ENCODE assay signal across 8 cellular contexts in genomic region chr7:17939670-17940301, GRCh38. TPM values are rescaled to one million over a fixed set of nuclear protein-coding genes. Genes with fewer than 3 reads are reported as not detected.
DNase-seq lines count a peak whose midpoint lies in the region; ATAC-seq, FAIRE-seq and TF ChIP-seq lines count a peak whose summit lies in the region.

No MANE protein-coding gene starts in this region.

- TF ChIP-seq POLR2A in Peyer's patch (IDR thresholded peaks at IDR 0.05): no peak

- H3K79me1 ChIP-seq in neuronal stem cell (ENCODE audit: low read depth, low read length): no peaks in the 10 kb centered on the region

- peaks cover 0 to 40% (median 5%) of the 10 kb centered on the region in 11 experiments; a peak in 8 of 22 replicates for H4K20me1 ChIP-seq in BLaER1 treated with 17β-estradiol and CSF1 and Interleukin-3, amounts not matched to agents 10 nM and 100 nM

- peak; percentile 33 for ATAC-seq in HG03378 (IDR thresholded peaks at IDR 0.05; ENCODE audit: unreplicated experiment)
- ATAC-seq in foreskin keratinocyte: peak; percentile 67

- no peaks in the 10 kb centered on the region for H3K27me3 ChIP-seq in BLaER1 treated with 17β-estradiol and CSF1 and Interleukin-3, amounts not matched to agents 10 nM and 100 nM
- H3K27me3 ChIP-seq in Peyer's patch (no peaks in the 10 kb centered on the region), foreskin keratinocyte (no peaks in the 10 kb centered on the region), neuronal stem cell (ENCODE audit: control insufficient read depth in 3 of 3, insufficient read depth in 3 of 3, low read depth in 1 of 3, low read length in 3 of 3) (no peaks in the 10 kb centered on the region), thymus (ENCODE audit: control insufficient read depth, insufficient read depth) (no peaks in the 10 kb centered on the region)

- H3K36me3 ChIP-seq in BLaER1 treated with 17β-estradiol and CSF1 and Interleukin-3, amounts not matched to agents 10 nM and 100 nM: peaks cover 0 to 10% (median 0%) of the 10 kb centered on the region in 11 experiments; a peak in 5 of 22 replicates
- H3K36me3 ChIP-seq in Peyer's patch (no peaks in the 10 kb centered on the region), neuronal stem cell (replicated peaks in 1 of 2; ENCODE audit: control insufficient read depth in 2 of 2, insufficient read depth in 2 of 2, low read length in 2 of 2) (peaks cover 0 to 7% of the 10 kb centered on the region in 2 donors), thymus (ENCODE audit: control insufficient read depth, insufficient read depth) (no peaks in the 10 kb centered on the region)

- H3K4me2 ChIP-seq in BLaER1 treated with 17β-estradiol and CSF1 and Interleukin-3, amounts not matched to agents 10 nM and 100 nM: peak overlapping the region; percentile 84 to 97 (median 88)
- H3K4me2 ChIP-seq in neuronal stem cell (ENCODE audit: insufficient read depth, low read length, poor library complexity, severe bottlenecking): peak overlapping the region; percentile 64

- H2AK5ac ChIP-seq in neuronal stem cell (ENCODE audit: low read depth, low read length): peak overlapping the region; percentile 78

- DNase-seq in GM19239 (ENCODE audit: insufficient read length, low spot score) (no peak), Peyer's patch (peak; percentile 43 to 78 (median 77)), activated gamma-delta T cell (lab: John Stamatoyannopoulos, UW) (peak; percentile 22), foreskin keratinocyte (peak; percentile 17 to 39), neuronal stem cell (ENCODE audit: low spot score) (peak; percentile 26)

- TF ChIP-seq CTCF in Peyer's patch (IDR thresholded peaks at IDR 0.05) (no peak), foreskin keratinocyte (conservative IDR thresholded peaks at IDR 0.05) (no peak)

- H2BK5ac ChIP-seq in neuronal stem cell (ENCODE audit: low read length): peak overlapping the region; percentile 95

- no peak overlapping the region for H3K4ac ChIP-seq in neuronal stem cell (ENCODE audit: low read length)

- no peak overlapping the region for H2BK120ac ChIP-seq in neuronal stem cell (ENCODE audit: low read depth, low read length)

- no peak overlapping the region for H4K91ac ChIP-seq in neuronal stem cell (ENCODE audit: low read depth, low read length, poor library complexity)

- peak overlapping the region; percentile 91 to 99 (median 96) for H3K9ac ChIP-seq in BLaER1 treated with 17β-estradiol and CSF1 and Interleukin-3, amounts not matched to agents 10 nM and 100 nM
- H3K9ac ChIP-seq in neuronal stem cell (ENCODE audit: low read depth, low read length, poor library complexity): peak overlapping the region; percentile 89

- no peak overlapping the region for H2BK12ac ChIP-seq in neuronal stem cell (ENCODE audit: low read length)

- no peak overlapping the region for H3K14ac ChIP-seq in neuronal stem cell (ENCODE audit: low read length)

- peak overlapping the region; percentile 89 to 100 (median 95) for H3K27ac ChIP-seq in BLaER1 treated with 17β-estradiol and CSF1 and Interleukin-3, amounts not matched to agents 10 nM and 100 nM
- H3K27ac ChIP-seq in Peyer's patch: peak overlapping the region; percentile 88 to 97 (median 93)
- H3K27ac ChIP-seq in foreskin keratinocyte: peak overlapping the region; percentile 94
- peak overlapping the region; percentile 55 for H3K27ac ChIP-seq in neuronal stem cell (replicated peaks; ENCODE audit: low read length)
- peak overlapping the region; percentile 91 for H3K27ac ChIP-seq in thymus (ENCODE audit: low read depth)

- peak overlapping the region; percentile 69 to 93 (median 88) for H3K4me3 ChIP-seq in BLaER1 treated with 17β-estradiol and CSF1 and Interleukin-3, amounts not matched to agents 10 nM and 100 nM
- H3K4me3 ChIP-seq in Peyer's patch: peak overlapping the region; percentile 72 to 91 (median 80)
- peak overlapping the region; percentile 94 to 95 for H3K4me3 ChIP-seq in neuronal stem cell (ENCODE audit: low read length in 2 of 2)
- H3K4me3 ChIP-seq in thymus (ENCODE audit: low read length): peak overlapping the region; percentile 71

- H3K9me3 ChIP-seq in BLaER1 treated with 17β-estradiol and CSF1 and Interleukin-3, amounts not matched to agents 10 nM and 100 nM (replicated peaks in 1 of 11): no peaks in the 10 kb centered on the region; a peak in 1 of 22 replicates
- H3K9me3 ChIP-seq in Peyer's patch: no peaks in the 10 kb centered on the region
- H3K9me3 ChIP-seq in neuronal stem cell (replicated peaks in 1 of 2; ENCODE audit: control insufficient read depth in 2 of 2, insufficient read depth in 1 of 2, low read depth in 1 of 2, low read length in 2 of 2): no peaks in the 10 kb centered on the region
- no peaks in the 10 kb centered on the region for H3K9me3 ChIP-seq in thymus (ENCODE audit: control insufficient read depth)

- H3K18ac ChIP-seq in neuronal stem cell (ENCODE audit: low read length): peak overlapping the region; percentile 88

- peak overlapping the region; percentile 75 for H4K8ac ChIP-seq in neuronal stem cell (ENCODE audit: low read depth, low read length)

- peaks cover 19 to 50% (median 32%) of the 10 kb centered on the region in 10 experiments for H3K4me1 ChIP-seq in BLaER1 treated with 17β-estradiol and CSF1 and Interleukin-3, amounts not matched to agents 10 nM and 100 nM
- H3K4me1 ChIP-seq in Peyer's patch: peaks cover 0 to 18% (median under 1%) of the 10 kb centered on the region in 4 donors
- peaks cover 19% of the 10 kb centered on the region for H3K4me1 ChIP-seq in foreskin keratinocyte
- H3K4me1 ChIP-seq in neuronal stem cell (ENCODE audit: control insufficient read depth in 2 of 2, insufficient read depth in 1 of 2, low read depth in 1 of 2, low read length in 2 of 2): peaks cover 0 to 3% of the 10 kb centered on the region in 2 donors
- peaks cover 6% of the 10 kb centered on the region for H3K4me1 ChIP-seq in thymus (ENCODE audit: control insufficient read depth, insufficient read depth, low read length)

- FAIRE-seq in GM19239 (lab: Jason Lieb, UNC): peak; percentile 90

- peak overlapping the region; percentile 97 for H2AFZ ChIP-seq in neuronal stem cell (ENCODE audit: low read length)

- no peak overlapping the region for H2BK15ac ChIP-seq in neuronal stem cell (ENCODE audit: low read length)

- no CpG with 5 or more reads among the region's 28 CpGs for WGBS in neuronal stem cell (ENCODE audit: extremely low coverage in 2 of 2, insufficient read length in 2 of 2, insufficient replicate concordance in 1 of 2), 2 donors
- under 1% methylated on average over 28 of the region's 28 CpGs for WGBS in thymus

- peak overlapping the region; percentile 90 for H3K23ac ChIP-seq in neuronal stem cell (ENCODE audit: low read depth, low read length, poor library complexity)

RNA-seq across cellular contexts. Expression of gene SNX13, which starts 0.5 kb away (rescaled TPM):
- total RNA-seq in Peyer's patch (10 to 100 TPM; 37.3 to 60.3 (median 48.8) TPM), foreskin keratinocyte (19.6 and 20.3 TPM in 2 replicates)
- polyA plus RNA-seq in foreskin keratinocyte (4.7 and 5.4 TPM in 2 replicates), thymus (12.3 TPM)
- 13.0 TPM for polyA plus RNA-seq in neuronal stem cell (2013, experiment 1 of 2)
- polyA plus RNA-seq in neuronal stem cell (2013, experiment 2 of 2): 13.2 TPM
